ENCODE assay signal across 18 cellular contexts in genomic region chr3:19254784-19255338, GRCh38.
A peak's percentile ranks its signal among the peaks of the same experiment; 100 is the strongest.
DNase-seq lines count a peak whose midpoint lies in the region; ATAC-seq and TF ChIP-seq lines count a peak whose summit lies in the region.
"Had no signal": no experiment of that assay in that cellular context is flagged by ENCODE, and none has a peak within 500 bp of the region (broad histone marks: within the 10 kb centered on the region; RNA-seq: fewer than 3 reads in every experiment).

No MANE protein-coding gene starts in this region.

- H3K4me3 Mint-ChIP-seq in CD4-positive, alpha-beta memory T cell = no peak overlapping the region
- H3K4me3 Mint-ChIP-seq: B cell; CD4-positive, alpha-beta T cell; GM23338 had no signal

- POLR2A ChIA-PET in CD4-positive, alpha-beta memory T cell (lab: Charles Lee; ENCODE audit: partially characterized antibody) = no interaction called here

- H2BK15ac ChIP-seq in neuronal stem cell (ENCODE audit: low read length) = no peak overlapping the region

- no peak overlapping the region for H4K91ac ChIP-seq in neuronal stem cell (ENCODE audit: low read depth, low read length, poor library complexity)

- H3K4me1 Mint-ChIP-seq in CD4-positive, alpha-beta memory T cell = no peaks in the 10 kb centered on the region

- H3K4me2 ChIP-seq in BLaER1 (peak overlapping the region; percentile 44), DND-41 (ENCODE audit: insufficient read depth, low read length) (0 out of 2 replicates have a peak overlapping the region, but pooled peaks have one; percentile 13), SU-DHL-6 (ENCODE audit: low read depth, low read length, poor library complexity, severe bottlenecking) (peak overlapping the region; percentile 29), neuronal stem cell (ENCODE audit: insufficient read depth, low read length, poor library complexity, severe bottlenecking) (no peak overlapping the region)
- H3K4me2 ChIP-seq: GM23338, KMS-11 had no signal

- H3K9me3 Mint-ChIP-seq in CD4-positive, alpha-beta memory T cell = peaks cover 0 to 5% (median under 1%) of the 10 kb centered on the region in 8 donors
- H3K9me3 Mint-ChIP-seq: GM23338 had no signal

- intact Hi-C loops in CD4-positive, alpha-beta memory T cell (cut with micrococcal nuclease) = no loop called here
- intact Hi-C loops in transverse colon (cut with DNase I; ENCODE audit: low total_unique reads) = no loop called here

- H3K4me3 ChIP-seq in BLaER1 (no peak overlapping the region), DND-41 (ENCODE audit: low read depth in 1 of 2, low read length in 2 of 2) (no peak overlapping the region), SU-DHL-6 (ENCODE audit: insufficient read depth, low read length, poor library complexity, severe bottlenecking) (no peak overlapping the region), neuronal stem cell (ENCODE audit: low read length in 2 of 2) (no peak overlapping the region), transverse colon (no peak overlapping the region)
- no peak overlapping the region for H3K4me3 ChIP-seq in CD4-positive, alpha-beta memory T cell (ENCODE audit: low read length in 2 of 2)
- H3K4me3 ChIP-seq: GM12878, GM23338 had no signal

- H4K20me1 ChIP-seq in BLaER1 (no peaks in the 10 kb centered on the region), DND-41 (ENCODE audit: insufficient read depth, low read length) (no peaks in the 10 kb centered on the region), SU-DHL-6 (ENCODE audit: low read depth, low read length) (no peaks in the 10 kb centered on the region)

- H3K18ac ChIP-seq in neuronal stem cell (ENCODE audit: low read length) = no peak overlapping the region

- no peaks in the 10 kb centered on the region for H3K9me2 ChIP-seq in SU-DHL-6 (replicated peaks; ENCODE audit: insufficient read depth, low read length)

- H3K79me1 ChIP-seq in neuronal stem cell (ENCODE audit: low read depth, low read length) = no peaks in the 10 kb centered on the region

- peaks cover 18% of the 10 kb centered on the region for H3K4me1 ChIP-seq in BLaER1
- peaks cover 28% of the 10 kb centered on the region for H3K4me1 ChIP-seq in DND-41 (ENCODE audit: insufficient read depth, low read length)
- H3K4me1 ChIP-seq in neuronal stem cell (ENCODE audit: control insufficient read depth in 2 of 2, insufficient read depth in 1 of 2, low read depth in 1 of 2, low read length in 2 of 2) = no peaks in the 10 kb centered on the region
- no peaks in the 10 kb centered on the region for H3K4me1 ChIP-seq in CD4-positive, alpha-beta memory T cell (ENCODE audit: insufficient read depth, low read length)
- H3K4me1 ChIP-seq in transverse colon = no peaks in the 10 kb centered on the region

- H2AFZ ChIP-seq in DND-41 (ENCODE audit: low read depth, low read length) = no peak overlapping the region
- no peak overlapping the region for H2AFZ ChIP-seq in SU-DHL-6 (ENCODE audit: low read depth, low read length, severe bottlenecking)
- H2AFZ ChIP-seq in neuronal stem cell (ENCODE audit: low read length) = no peak overlapping the region
- H2AFZ ChIP-seq: GM23338 had no signal

- H3K36me3 ChIP-seq in BLaER1 (no peaks in the 10 kb centered on the region), DND-41 (ENCODE audit: insufficient read depth, low read length) (no peaks in the 10 kb centered on the region), SU-DHL-6 (ENCODE audit: low read length) (no peaks in the 10 kb centered on the region), neuronal stem cell (replicated peaks in 1 of 2; ENCODE audit: control insufficient read depth in 2 of 2, insufficient read depth in 2 of 2, low read length in 2 of 2) (no peaks in the 10 kb centered on the region), transverse colon (no peaks in the 10 kb centered on the region)
- H3K36me3 ChIP-seq in CD4-positive, alpha-beta memory T cell (ENCODE audit: insufficient read depth, low read length) = no peaks in the 10 kb centered on the region

- no peak overlapping the region for H2BK5ac ChIP-seq in neuronal stem cell (ENCODE audit: low read length)

- TF ChIP-seq EP300 in transverse colon (IDR thresholded peaks at IDR 0.05; ENCODE audit: low read depth) = no peak

- H3K27ac Mint-ChIP-seq in CD4-positive, alpha-beta memory T cell = no peak overlapping the region
- H3K27ac Mint-ChIP-seq: CD4-positive, alpha-beta T cell had no signal

- H3K9ac ChIP-seq in BLaER1 (no peak overlapping the region), DND-41 (ENCODE audit: low read depth, low read length) (no peak overlapping the region; the same call in 1 of the 2 replicates), SU-DHL-6 (ENCODE audit: low read length) (no peak overlapping the region), neuronal stem cell (ENCODE audit: low read depth, low read length, poor library complexity) (no peak overlapping the region)
- H3K9ac ChIP-seq: KMS-11 had no signal

- H3K9me3 ChIP-seq in BLaER1 (peaks cover 9% of the 10 kb centered on the region), DND-41 (ENCODE audit: insufficient read depth, low read length, severe bottlenecking) (peaks cover 3% of the 10 kb centered on the region), SU-DHL-6 (ENCODE audit: insufficient read depth, low read length) (peaks cover 6% of the 10 kb centered on the region; the same call in 1 of the 2 replicates), neuronal stem cell (replicated peaks in 1 of 2; ENCODE audit: control insufficient read depth in 2 of 2, insufficient read depth in 1 of 2, low read depth in 1 of 2, low read length in 2 of 2) (no peaks in the 10 kb centered on the region), transverse colon (no peaks in the 10 kb centered on the region)
- no peaks in the 10 kb centered on the region for H3K9me3 ChIP-seq in CD4-positive, alpha-beta memory T cell (ENCODE audit: control insufficient read depth in 1 of 2, low read length in 2 of 2)

- H2BK120ac ChIP-seq in neuronal stem cell (ENCODE audit: low read depth, low read length) = no peak overlapping the region

- no peak overlapping the region for H2BK12ac ChIP-seq in neuronal stem cell (ENCODE audit: low read length)

- no peaks in the 10 kb centered on the region for H3F3A ChIP-seq in SU-DHL-6 (ENCODE audit: insufficient read depth)

- TF ChIP-seq POLR2A in transverse colon (IDR thresholded peaks at IDR 0.05) = no peak

- in situ Hi-C loops in transverse colon (cut with MboI; ENCODE audit: low pct_ligation_motif_present in 1 of 4, low pct_unique_long_range_greater_than_20kb in 1 of 4, low sequenced_read_pairs in 3 of 4) = no loop called here

- no peak overlapping the region for H3K14ac ChIP-seq in neuronal stem cell (ENCODE audit: low read length)

- no peak overlapping the region for H3K4ac ChIP-seq in neuronal stem cell (ENCODE audit: low read length)

- DNase-seq in DND-41 (peak; percentile 13), Kasumi-1 (lab: John Stamatoyannopoulos, UW) (peak; percentile 4 to 11), neuronal stem cell (ENCODE audit: low spot score) (no peak), transverse colon (no peak)
- DNase-seq in CD4-positive, alpha-beta memory T cell = no peak
- DNase-seq: CD4-positive, alpha-beta T cell; DMS79 treated with DMSO at 0.1 percent for 48 hours; EL; H7 had no signal

- H3K27me3 Mint-ChIP-seq in CD4-positive, alpha-beta memory T cell = peaks cover 0 to 1% of the 10 kb centered on the region in 2 donors
- H3K27me3 Mint-ChIP-seq: B cell; CD4-positive, alpha-beta T cell had no signal

- no peak overlapping the region for H4K8ac ChIP-seq in neuronal stem cell (ENCODE audit: low read depth, low read length)

- H3K27ac ChIP-seq in BLaER1 (peak overlapping the region; percentile 20; the same call in 1 of the 2 replicates), DND-41 (ENCODE audit: low read length) (peak overlapping the region; percentile 73), SU-DHL-6 (ENCODE audit: low read depth, low read length) (peak overlapping the region; percentile 35; the same call in 1 of the 2 replicates), neuronal stem cell (replicated peaks; ENCODE audit: low read length) (no peak overlapping the region), transverse colon (no peak overlapping the region)
- no peak overlapping the region for H3K27ac ChIP-seq in CD4-positive, alpha-beta memory T cell (ENCODE audit: low read depth, low read length)
- H3K27ac ChIP-seq: C4-2B, KMS-11 had no signal

- TF ChIP-seq CTCF in DND-41 (IDR thresholded peaks at IDR 0.05; ENCODE audit: borderline replicate concordance, extremely low read depth, low read length, poor library complexity, severe bottlenecking) = no peak
- no peak for TF ChIP-seq CTCF in SU-DHL-6 (IDR thresholded peaks at IDR 0.05; ENCODE audit: insufficient read depth, low read length, poor library complexity, severe bottlenecking)
- no peak for TF ChIP-seq CTCF in transverse colon (IDR thresholded peaks at IDR 0.05)

- CTCF ChIA-PET in CD4-positive, alpha-beta memory T cell (lab: Charles Lee; ENCODE audit: partially characterized antibody) = no interaction called here

- no peak overlapping the region for H3K23ac ChIP-seq in neuronal stem cell (ENCODE audit: low read depth, low read length, poor library complexity)

- H3K27me3 ChIP-seq in BLaER1 (no peaks in the 10 kb centered on the region), DND-41 (ENCODE audit: insufficient read depth, low read length, poor library complexity) (no peaks in the 10 kb centered on the region), SU-DHL-6 (ENCODE audit: low read length) (no peaks in the 10 kb centered on the region), neuronal stem cell (ENCODE audit: control insufficient read depth in 3 of 3, insufficient read depth in 3 of 3, low read depth in 1 of 3, low read length in 3 of 3) (no peaks in the 10 kb centered on the region), transverse colon (no peaks in the 10 kb centered on the region)
- H3K27me3 ChIP-seq in CD4-positive, alpha-beta memory T cell (ENCODE audit: insufficient read depth, low read length) = no peaks in the 10 kb centered on the region

- H2AK5ac ChIP-seq in neuronal stem cell (ENCODE audit: low read depth, low read length) = no peak overlapping the region

- H3K79me2 ChIP-seq in DND-41 (ENCODE audit: insufficient read depth, low read length) (no peaks in the 10 kb centered on the region), SU-DHL-6 (ENCODE audit: insufficient read depth, low read length) (no peaks in the 10 kb centered on the region)

- ATAC-seq in DND-41 (ENCODE audit: insufficient read depth, low read depth) (peak; percentile 54), GM18498 (IDR thresholded peaks at IDR 0.05; ENCODE audit: unreplicated experiment) (no peak)
- ATAC-seq: GM12878, GM23338, HCT116 had no signal

- no peaks in the 10 kb centered on the region for H3K36me3 Mint-ChIP-seq in CD4-positive, alpha-beta memory T cell

- no CpG with 5 or more reads among the region's 5 CpGs for WGBS in neuronal stem cell (ENCODE audit: extremely low coverage in 2 of 2, insufficient read length in 2 of 2, insufficient replicate concordance in 1 of 2), 2 donors
- 84 to 85% methylated on average over 5 of the region's 5 CpGs for WGBS in transverse colon (ENCODE audit: low coverage in 1 of 2), 2 donors

Comparison
In these comparisons a context has a peak if more than half of its experiments do, and no peak if none do; other contexts are left out.
1. H3K27ac ChIP-seq: peak in BLaER1 (single experiment), DND-41 (single experiment) and SU-DHL-6 (single experiment); none in neuronal stem cell (single experiment), CD4-positive, alpha-beta memory T cell (single experiment) and transverse colon (0 of 4).
2. DNase-seq: peak in DND-41 (single experiment) and Kasumi-1 (2 of 2); none in neuronal stem cell (single experiment), CD4-positive, alpha-beta memory T cell (0 of 5) and transverse colon (single experiment).